Comparison of ENCODE assay signal across 23 cellular contexts in the genomic region with DNA sequence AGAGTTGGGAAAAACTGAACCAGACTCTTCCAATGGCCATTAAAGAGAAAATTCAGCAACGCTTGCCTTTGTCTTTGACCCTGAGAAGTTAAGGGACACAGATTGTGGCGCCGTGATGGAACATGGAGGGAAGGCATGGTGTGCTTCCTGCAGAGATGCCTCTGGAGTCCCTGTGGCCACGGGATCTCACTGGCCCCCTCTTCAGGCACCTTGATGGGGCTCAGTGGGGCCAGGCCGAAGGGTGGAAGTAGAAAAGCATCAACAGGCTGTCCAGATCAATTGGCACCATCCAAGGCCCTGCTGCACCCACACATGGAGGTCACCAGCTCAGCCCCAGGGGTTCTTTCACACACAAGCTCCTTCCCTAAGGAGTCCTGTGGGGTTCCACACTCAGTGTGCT.
"Had no signal": no experiment of that assay in that cellular context is flagged by ENCODE, and none has a peak within 500 bp of the region (broad histone marks: within the 10 kb centered on the region; RNA-seq: fewer than 3 reads in every experiment).

No MANE protein-coding gene starts in this region.

- H3K4me1 ChIP-seq: upper lobe of right lung had no signal

- H3K9me3 Mint-ChIP-seq: immature natural killer cell; mesothelial cell of epicardium; nephron; neural progenitor cell; stimulated activated naive CD8-positive, alpha-beta T cell treated with anti-CD3 and anti-CD28 coated beads, Interleukin-15, Interleukin-2, amounts not matched to agents 100 ng/mL and 50 ng/mL, for 24 hours had no signal

- DNase-seq: effector CD4-positive, alpha-beta T cell; hypothalamus; immature natural killer cell; mesenchymal stem cell; naive thymus-derived CD4-positive, alpha-beta T cell; psoas muscle; right cardiac atrium; small intestine; stimulated activated CD4-positive, alpha-beta T cell treated with anti-CD3 and anti-CD28 coated beads, Interleukin-15, amount 100 ng/mL, for 24 hours; stimulated activated CD4-positive, alpha-beta T cell treated with anti-CD3 and anti-CD28 coated beads, Interleukin-2, amount 100 ng/mL, for 48 hours; stimulated activated naive B cell treated with anti-CD40 and anti-IgM and Interleukin-4, amounts not matched to agents 10 μg/mL and 1 μg/mL and 100 μg/mL, for 72 hours; upper lobe of right lung had no signal

- H3K4me3 ChIP-seq: dorsolateral prefrontal cortex, left lung, neural progenitor cell, psoas muscle, thoracic aorta, tibial nerve, upper lobe of right lung, vagina had no signal

- ATAC-seq: left lung; naive thymus-derived CD4-positive, alpha-beta T cell; psoas muscle; right cardiac atrium; stimulated activated naive B cell treated with anti-CD40 and anti-IgM and Interleukin-4, amounts not matched to agents 10 μg/mL and 1 μg/mL and 100 μg/mL, for 72 hours; upper lobe of right lung had no signal

- H3K27me3 ChIP-seq: dorsolateral prefrontal cortex, left lung, neural progenitor cell, tibial nerve, upper lobe of right lung, vagina had no signal

- H3K4me3 Mint-ChIP-seq: immature natural killer cell; mesothelial cell of epicardium; naive thymus-derived CD4-positive, alpha-beta T cell; nephron; neural progenitor cell; stimulated activated naive B cell treated with anti-CD40 and anti-IgM and Interleukin-4, amounts not matched to agents 10 μg/mL and 1 μg/mL and 100 μg/mL, for 72 hours; stimulated activated naive CD8-positive, alpha-beta T cell treated with anti-CD3 and anti-CD28 coated beads, Interleukin-15, Interleukin-2, amounts not matched to agents 100 ng/mL and 50 ng/mL, for 24 hours had no signal

- H3K27me3 Mint-ChIP-seq: naive thymus-derived CD4-positive, alpha-beta T cell; stimulated activated naive B cell treated with anti-CD40 and anti-IgM and Interleukin-4, amounts not matched to agents 10 μg/mL and 1 μg/mL and 100 μg/mL, for 72 hours; stimulated activated naive CD8-positive, alpha-beta T cell treated with anti-CD3 and anti-CD28 coated beads, Interleukin-15, Interleukin-2, amounts not matched to agents 100 ng/mL and 50 ng/mL, for 24 hours had no signal

- H2AFZ ChIP-seq: neural progenitor cell had no signal

- H3K4me2 ChIP-seq: neural progenitor cell had no signal

- H3K9ac ChIP-seq: neural progenitor cell had no signal

- H3K27ac ChIP-seq: dorsolateral prefrontal cortex, left lung, neural progenitor cell, psoas muscle, thoracic aorta, tibial nerve, upper lobe of right lung, vagina had no signal

- H3K4me1 Mint-ChIP-seq: mesothelial cell of epicardium, nephron, neural progenitor cell had no signal

- H3K27ac Mint-ChIP-seq: mesothelial cell of epicardium; nephron; neural progenitor cell; stimulated activated naive B cell treated with anti-CD40 and anti-IgM and Interleukin-4, amounts not matched to agents 10 μg/mL and 1 μg/mL and 100 μg/mL, for 72 hours; stimulated activated naive CD8-positive, alpha-beta T cell treated with anti-CD3 and anti-CD28 coated beads, Interleukin-15, Interleukin-2, amounts not matched to agents 100 ng/mL and 50 ng/mL, for 24 hours had no signal

- FAIRE-seq: colon, frontal cortex, small intestine had no signal

- H3K9me3 ChIP-seq: left lung, psoas muscle, thoracic aorta, tibial nerve, upper lobe of right lung, vagina had no signal
